ENCODE assay signal across 10 cellular contexts in genomic region chr1:77605246-77606026, GRCh38.
A peak's percentile ranks its signal among the peaks of the same experiment; 100 is the strongest.
DNase-seq lines count a peak whose midpoint lies in the region; ATAC-seq, FAIRE-seq and TF ChIP-seq lines count a peak whose summit lies in the region.
"Had no signal": no experiment of that assay in that cellular context is flagged by ENCODE, and none has a peak within 500 bp of the region (broad histone marks: within the 10 kb centered on the region; RNA-seq: fewer than 3 reads in every experiment).

No MANE protein-coding gene starts in this region.

- peaks cover 4 to 6% of the 10 kb centered on the region in 2 experiments; a peak in 4 of 5 replicates for H3K4me1 ChIP-seq in K562 (replicated peaks in 1 of 2; ENCODE audit: control insufficient read depth in 2 of 2, insufficient read depth in 2 of 2, low read length in 2 of 2)

- DNase-seq in AG04449 (ENCODE audit: low read depth, low spot score) (peak; percentile 17), LNCaP clone FGC (ENCODE audit: low read depth) (peak; percentile 10), K562 (ENCODE audit: extremely low read depth in 1 of 4, low spot score in 3 of 4) (peak in 1 of 4 experiments; percentile 63), kidney epithelial cell (ENCODE audit: low read depth) (peak; percentile 35)
- DNase-seq in effector memory CD8-positive, alpha-beta T cell = no peak
- no peak for DNase-seq in activated CD4-positive, alpha-beta memory T cell treated with anti-CD3 and anti-CD28 coated beads for 36 hours
- no peak for DNase-seq in stimulated activated naive CD4-positive, alpha-beta T cell (lab: John Stamatoyannopoulos, UW)
- DNase-seq: CD8-positive, alpha-beta memory T cell had no signal

- H3K27ac Mint-ChIP-seq in effector memory CD8-positive, alpha-beta T cell = peak overlapping the region in 1 of 2 donors; percentile 20
- no peak overlapping the region for H3K27ac Mint-ChIP-seq in activated CD4-positive, alpha-beta memory T cell treated with anti-CD3 and anti-CD28 coated beads for 36 hours

- no peak overlapping the region for H2AFZ ChIP-seq in K562 (ENCODE audit: low read depth, low read length)

- POLR2A ChIA-PET in AG04449 (lab: Yijun Ruan, JAX) = no interaction called here
- POLR2A ChIA-PET in K562 (lab: Yijun Ruan, JAX) = interaction anchor here (1.0 to 1.3 kb wide), 5 partner anchors 9 to 17 kb away, joined by 3 to 5 read pairs (median 3); no protein-coding TSS in a partner anchor
- POLR2A ChIA-PET in activated CD4-positive, alpha-beta memory T cell treated with anti-CD3 and anti-CD28 coated beads for 36 hours (lab: Charles Lee) = no interaction called here

- no peaks in the 10 kb centered on the region; the same call in 1 of the 2 replicates for H3K9me3 ChIP-seq in K562 (replicated peaks; ENCODE audit: control insufficient read depth, insufficient read depth, low read depth, low read length)

- WGBS in K562 (ENCODE audit: insufficient coverage, low coverage, missing lambda C conversion rate) = 73% methylated on average over 5 of the region's 5 CpGs

- H3K27me3 Mint-ChIP-seq in effector memory CD8-positive, alpha-beta T cell = no peaks in the 10 kb centered on the region
- no peaks in the 10 kb centered on the region for H3K27me3 Mint-ChIP-seq in activated CD4-positive, alpha-beta memory T cell treated with anti-CD3 and anti-CD28 coated beads for 36 hours
- H3K27me3 Mint-ChIP-seq: CD8-positive, alpha-beta memory T cell had no signal

- no peak for TF ChIP-seq RAD21 in K562 (CRISPR knock-in tag; conservative IDR thresholded peaks at IDR 0.05 in 1 of 2, IDR thresholded peaks at IDR 0.05 in 1 of 2)

- TF ChIP-seq EP300 in K562 (IDR thresholded peaks at IDR 0.05; ENCODE audit: low read length) = no peak

- peak; percentile 74 for ATAC-seq in K562
- no peak for ATAC-seq in effector memory CD8-positive, alpha-beta T cell (replicated peaks)
- no peak for ATAC-seq in HG02938 (IDR thresholded peaks at IDR 0.05; ENCODE audit: unreplicated experiment)

- peaks cover 20 to 25% of the 10 kb centered on the region in 2 donors for H3K4me1 Mint-ChIP-seq in effector memory CD8-positive, alpha-beta T cell (ENCODE audit: low read depth in 2 of 2)
- peaks cover 17% of the 10 kb centered on the region for H3K4me1 Mint-ChIP-seq in activated CD4-positive, alpha-beta memory T cell treated with anti-CD3 and anti-CD28 coated beads for 36 hours (ENCODE audit: low read depth)

- CTCF ChIA-PET in AG04449 (lab: Yijun Ruan, JAX) = interaction anchor here (1.9 kb wide), 1 partner anchor 15 kb away, joined by 6 read pairs; no protein-coding TSS in a partner anchor
- CTCF ChIA-PET in K562 (lab: Yijun Ruan, JAX; ENCODE audit: low intra/inter-chr PET ratio) = no interaction called here
- CTCF ChIA-PET in activated CD4-positive, alpha-beta memory T cell treated with anti-CD3 and anti-CD28 coated beads for 36 hours (lab: Charles Lee) = interaction anchor here (0.6 kb wide), 1 partner anchor 27 kb away, joined by 3 read pairs; no protein-coding TSS in a partner anchor

- intact Hi-C loops in K562 (cut with micrococcal nuclease) = no loop called here
- intact Hi-C loops in activated CD4-positive, alpha-beta memory T cell treated with anti-CD3 and anti-CD28 coated beads for 36 hours (cut with micrococcal nuclease) = no loop called here

- TF ChIP-seq CTCF in AG04449 (IDR thresholded peaks at IDR 0.05; ENCODE audit: insufficient read depth, low read length, missing control alignments) (no peak), LNCaP clone FGC (IDR thresholded peaks at IDR 0.05; ENCODE audit: control insufficient read depth, extremely low read depth, insufficient read depth) (no peak), K562 (IDR thresholded peaks at IDR 0.05 in 2 of 3, conservative IDR thresholded peaks at IDR 0.05 in 1 of 3; ENCODE audit: insufficient read depth in 2 of 3, low read depth in 1 of 3, low read length in 3 of 3) (no peak), kidney epithelial cell (IDR thresholded peaks at IDR 0.05; ENCODE audit: insufficient read depth, low read length, poor library complexity, severe bottlenecking) (no peak)

- H3K27ac ChIP-seq in K562 (ENCODE audit: extremely low read depth, low read depth, low read length) = no peak overlapping the region
- H3K27ac ChIP-seq: neutrophil had no signal

- in situ Hi-C loops in K562 (cut with MboI) = no loop called here

- H3K79me2 ChIP-seq in K562 (ENCODE audit: control insufficient read depth, insufficient read depth, low read length) = peaks cover 18% of the 10 kb centered on the region; the same call in 2 of the 3 replicates

- H3K4me2 ChIP-seq in K562 (ENCODE audit: insufficient read depth, low read length) = no peak overlapping the region

- H3K36me3 Mint-ChIP-seq in effector memory CD8-positive, alpha-beta T cell (ENCODE audit: insufficient read depth) = peaks cover 14% of the 10 kb centered on the region
- H3K36me3 Mint-ChIP-seq in activated CD4-positive, alpha-beta memory T cell treated with anti-CD3 and anti-CD28 coated beads for 36 hours = peaks cover 42% of the 10 kb centered on the region

- H4K20me1 ChIP-seq in K562 (replicated peaks; ENCODE audit: control insufficient read depth, insufficient read depth, low read length) = no peaks in the 10 kb centered on the region

- no TSS peak for BruUV-seq in K562 (replicated peaks; lab: Mats Ljungman, UMichigan)

- no peak for FAIRE-seq in K562 (lab: Jason Lieb, UNC)

- TF ChIP-seq POLR2A in K562 (conservative IDR thresholded peaks at IDR 0.05) = no peak; the same call in 1 of the 2 replicates

- H3K4me3 Mint-ChIP-seq in effector memory CD8-positive, alpha-beta T cell = no peak overlapping the region
- H3K4me3 Mint-ChIP-seq in activated CD4-positive, alpha-beta memory T cell treated with anti-CD3 and anti-CD28 coated beads for 36 hours = no peak overlapping the region
- H3K4me3 Mint-ChIP-seq: CD8-positive, alpha-beta memory T cell had no signal

- H3K27me3 ChIP-seq in K562 (ENCODE audit: control insufficient read depth in 2 of 2, insufficient read depth in 2 of 2, low read length in 2 of 2) (no peaks in the 10 kb centered on the region), kidney epithelial cell (ENCODE audit: control insufficient read depth, insufficient read depth, low read length) (no peaks in the 10 kb centered on the region)
- H3K27me3 ChIP-seq: neutrophil had no signal

- no peaks in the 10 kb centered on the region for H3K9me3 Mint-ChIP-seq in effector memory CD8-positive, alpha-beta T cell
- H3K9me3 Mint-ChIP-seq in activated CD4-positive, alpha-beta memory T cell treated with anti-CD3 and anti-CD28 coated beads for 36 hours = peaks cover 25% of the 10 kb centered on the region

- no peaks in the 10 kb centered on the region for H3K9me1 ChIP-seq in K562 (ENCODE audit: control insufficient read depth, insufficient read depth, low read length)

- H3K4me3 ChIP-seq in AG04449 (ENCODE audit: low read depth, low read length) (no peak overlapping the region), LNCaP clone FGC (ENCODE audit: low read depth, low read length) (no peak overlapping the region), K562 (no peak overlapping the region), kidney epithelial cell (ENCODE audit: low read depth, low read length) (no peak overlapping the region)

- H3K36me3 ChIP-seq in K562 (ENCODE audit: control insufficient read depth, insufficient read depth, low read length) (0 out of 3 replicates have a peak, but pooled peaks cover 3% of the 10 kb centered on the region), kidney epithelial cell (ENCODE audit: control insufficient read depth, insufficient read depth, low read length) (peaks cover 1% of the 10 kb centered on the region)
- H3K36me3 ChIP-seq: neutrophil had no signal

- H3K9ac ChIP-seq in K562 (ENCODE audit: insufficient read depth in 1 of 2, low read depth in 2 of 2, low read length in 2 of 2) = peak overlapping the region in 1 of 2 experiments; percentile 1; a peak in 1 of 4 replicates

TF ChIP-seq in K562, 482 proteins besides CTCF, POLR2A, EP300 and RAD21 (continues in another document):
- TF ChIP-seq THAP7 (CRISPR knock-in tag; IDR thresholded peaks at IDR 0.05) (no peak), ZNF655 (CRISPR knock-in tag; IDR thresholded peaks at IDR 0.05) (no peak), GTF3C2 (IDR thresholded peaks at IDR 0.05; ENCODE audit: borderline replicate concordance, extremely low read depth, insufficient read length) (no peak), SOX6 (IDR thresholded peaks at IDR 0.05) (peak; percentile 55; the same call in 1 of the 2 replicates)

Comparison
In these comparisons a context has a peak if more than half of its experiments do, and no peak if none do; other contexts are left out.
1. DNase-seq: peak in AG04449 (single experiment), LNCaP clone FGC (single experiment) and kidney epithelial cell (single experiment); none in effector memory CD8-positive, alpha-beta T cell (0 of 3), activated CD4-positive, alpha-beta memory T cell treated with anti-CD3 and anti-CD28 coated beads for 36 hours (single experiment) and stimulated activated naive CD4-positive, alpha-beta T cell (0 of 6).